12 cellular contexts compared by ENCODE assay signal in the genomic region with DNA sequence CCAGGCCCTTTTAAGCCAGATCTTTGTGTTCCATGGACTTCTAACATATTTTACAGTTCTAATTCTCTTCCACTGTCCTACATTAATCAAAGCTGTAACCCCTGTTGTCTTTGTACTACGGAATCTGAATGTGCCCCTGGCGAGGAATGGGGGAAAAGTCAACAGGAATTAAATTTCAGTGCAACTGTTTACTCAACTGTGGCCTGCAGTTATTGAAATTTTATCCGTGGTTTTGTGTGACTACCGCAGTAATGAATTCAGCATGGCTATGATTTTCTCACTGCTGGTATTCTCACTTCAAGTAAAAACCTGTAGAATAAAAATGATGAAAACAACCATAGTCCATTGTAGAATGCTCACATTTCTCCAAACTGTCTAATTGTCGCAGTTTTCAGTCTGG.
DNase-seq lines count a peak whose midpoint lies in the region; ATAC-seq and TF ChIP-seq lines count a peak whose summit lies in the region.
"Had no signal": no experiment of that assay in that cellular context is flagged by ENCODE, and none has a peak within 500 bp of the region (broad histone marks: within the 10 kb centered on the region; RNA-seq: fewer than 3 reads in every experiment).

No MANE protein-coding gene starts in this region.

- no peaks in the 10 kb centered on the region for H3K4me1 Mint-ChIP-seq in glutamatergic neuron (ENCODE audit: low read depth, unreplicated experiment)

- peak; percentile 63 for DNase-seq in AG04450 (ENCODE audit: low read depth, low spot score)
- DNase-seq in HCEC 1CT = peak; percentile 67
- DNase-seq in SHP77 (lab: John Stamatoyannopoulos, UW) = peak; percentile 33 to 68
- DNase-seq in fibroblast of the conjunctiva (ENCODE audit: low read depth) = peak; percentile 47
- no peak for DNase-seq in NCI-H82 treated with DMSO at 0.1 percent for 48 hours (lab: John Stamatoyannopoulos, UW; ENCODE audit: unreplicated experiment)
- no peak for DNase-seq in OCI-M2 (lab: John Stamatoyannopoulos, UW; ENCODE audit: unreplicated experiment)
- no peak for DNase-seq in glutamatergic neuron
- DNase-seq: left colon; NCI-H446; stimulated activated CD4-positive, alpha-beta T cell treated with anti-CD3 and anti-CD28 coated beads, Interleukin-1b, Interleukin-23, amount 100 ng/mL, for 48 hours; T-helper 1 cell had no signal

- 0 out of 2 replicates have a peak, but pooled peaks have one; percentile 13 for TF ChIP-seq CTCF in AG04450 (IDR thresholded peaks at IDR 0.05; ENCODE audit: low read depth, low read length)
- TF ChIP-seq CTCF in glutamatergic neuron (IDR thresholded peaks at IDR 0.05; ENCODE audit: partially characterized antibody, unreplicated experiment) = no peak

- no peak for ATAC-seq in GM21367 (IDR thresholded peaks at IDR 0.05; ENCODE audit: unreplicated experiment)
- ATAC-seq: left colon had no signal

- H3K36me3 Mint-ChIP-seq in glutamatergic neuron (ENCODE audit: unreplicated experiment) = no peaks in the 10 kb centered on the region

- H3K27ac ChIP-seq in AG04450 (ENCODE audit: low read depth, low read length) = no peak overlapping the region

- H3K9me3 Mint-ChIP-seq in glutamatergic neuron (ENCODE audit: unreplicated experiment) = no peaks in the 10 kb centered on the region

- no peak overlapping the region for H3K27ac Mint-ChIP-seq in glutamatergic neuron (ENCODE audit: unreplicated experiment)

- H3K27me3 ChIP-seq in AG04450 (ENCODE audit: control insufficient read depth, insufficient read depth, low read length) = no peaks in the 10 kb centered on the region

- H3K9me3 ChIP-seq in AG04450 (ENCODE audit: control insufficient read depth, insufficient read depth, low read length) = peaks cover 4% of the 10 kb centered on the region; the same call in 1 of the 2 replicates

- H3K27me3 Mint-ChIP-seq in glutamatergic neuron (ENCODE audit: unreplicated experiment) = no peaks in the 10 kb centered on the region

- CTCF ChIA-PET in AG04450 (lab: Charles Lee) = no interaction called here

- no peak overlapping the region for H3K4me3 Mint-ChIP-seq in glutamatergic neuron (ENCODE audit: unreplicated experiment)

- H3K4me3 ChIP-seq in AG04450 (ENCODE audit: low read depth, low read length) = no peak overlapping the region

- POLR2A ChIA-PET in AG04450 (lab: Yijun Ruan, JAX) = interaction anchor here (0.6 to 1.0 kb wide), 2 partner anchors 27 to 56 kb away, joined by 3 read pairs; no protein-coding TSS in a partner anchor

Comparison
In these comparisons a context has a peak if more than half of its experiments do, and no peak if none do; other contexts are left out.
1. DNase-seq: peak in AG04450 (single experiment), HCEC 1CT (single experiment), SHP77 (2 of 2) and fibroblast of the conjunctiva (single experiment); none in NCI-H82 treated with DMSO at 0.1 percent for 48 hours (single experiment), OCI-M2 (single experiment) and glutamatergic neuron (single experiment).